Comparison of ENCODE assay signal across 8 cellular contexts in the genomic region with DNA sequence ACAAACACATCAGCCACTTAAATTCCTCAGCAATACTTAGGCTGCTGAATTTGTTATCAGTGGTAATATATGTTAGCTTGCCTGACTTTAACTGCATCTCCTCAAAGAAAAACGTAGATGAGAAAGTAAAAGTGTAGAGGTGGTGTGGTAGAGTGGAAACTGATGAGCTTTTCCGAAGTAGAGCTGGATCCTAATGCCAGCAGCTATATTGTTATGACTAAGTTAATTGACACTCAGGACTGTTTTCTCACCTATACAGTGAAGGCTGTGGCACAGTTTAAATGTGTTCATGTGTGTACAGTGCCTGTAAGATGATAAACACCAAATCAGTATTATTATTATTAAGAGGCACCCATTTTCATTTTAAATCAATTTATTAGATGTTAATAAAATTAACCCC.
DNase-seq lines count a peak whose midpoint lies in the region; ATAC-seq and TF ChIP-seq lines count a peak whose summit lies in the region.

No MANE protein-coding gene starts in this region.

- no peak for TF ChIP-seq CTCF in foreskin fibroblast (IDR thresholded peaks at IDR 0.05; ENCODE audit: low read depth, low read length)
- TF ChIP-seq CTCF in GM20000 (IDR thresholded peaks at IDR 0.05; ENCODE audit: extremely low read depth, missing control alignments) = no peak

- ATAC-seq in HG02970 (IDR thresholded peaks at IDR 0.05; ENCODE audit: low FRiP score, unreplicated experiment) = peak; percentile 23
- ATAC-seq in activated naive CD8-positive, alpha-beta T cell treated with anti-CD3 and anti-CD28 coated beads, Interleukin-2, amount 50 U/mL, for 24 hours = peak; percentile 86
- peak; percentile 76 for ATAC-seq in stimulated activated effector memory CD8-positive, alpha-beta T cell treated with anti-CD3 and anti-CD28 coated beads, Interleukin-12 subunit alpha, Interleukin-12 subunit beta, amount 100 ng/mL, for 72 hours

- intact Hi-C loops in activated CD4-positive, alpha-beta T cell treated with anti-CD3 and anti-CD28 coated beads, Interleukin-2, amount 10 ng/mL, durations not matched to agents 24 days and 14 days (cut with micrococcal nuclease) = loop anchor here (1.0 to 2.0 kb wide), 2 partner anchors 18 to 101 kb away; no protein-coding TSS in a partner anchor

- DNase-seq in activated CD4-positive, alpha-beta T cell treated with anti-CD3 and anti-CD28 coated beads, Interleukin-2, amount 10 ng/mL, durations not matched to agents 24 days and 14 days = no peak
- no peak for DNase-seq in activated CD4-positive, alpha-beta T cell treated with anti-CD3 and anti-CD28 coated beads, Interleukin-2, amount 50 U/mL, for 4 hours
- no peak for DNase-seq in activated naive CD8-positive, alpha-beta T cell treated with anti-CD3 and anti-CD28 coated beads, Interleukin-2, amount 50 U/mL, for 24 hours
- DNase-seq in stimulated activated effector memory CD8-positive, alpha-beta T cell treated with anti-CD3 and anti-CD28 coated beads, Interleukin-12 subunit alpha, Interleukin-12 subunit beta, amount 100 ng/mL, for 72 hours (ENCODE audit: low spot score in 2 of 2) = no peak
- DNase-seq in foreskin fibroblast (no peak), GM20000 (ENCODE audit: low spot score) (no peak)
- no peak for DNase-seq in stimulated activated CD4-positive, alpha-beta T cell treated with anti-CD3 and anti-CD28 coated beads, Interleukin-12 subunit alpha, Interleukin-12 subunit beta, amount 100 ng/mL, for 4 hours

- peaks cover 39% of the 10 kb centered on the region for H3K4me1 Mint-ChIP-seq in activated CD4-positive, alpha-beta T cell treated with anti-CD3 and anti-CD28 coated beads, Interleukin-2, amount 10 ng/mL, durations not matched to agents 24 days and 14 days
- H3K4me1 Mint-ChIP-seq in activated naive CD8-positive, alpha-beta T cell treated with anti-CD3 and anti-CD28 coated beads, Interleukin-2, amount 50 U/mL, for 24 hours = peaks cover 46% of the 10 kb centered on the region
- peaks cover 56% of the 10 kb centered on the region for H3K4me1 Mint-ChIP-seq in stimulated activated effector memory CD8-positive, alpha-beta T cell treated with anti-CD3 and anti-CD28 coated beads, Interleukin-12 subunit alpha, Interleukin-12 subunit beta, amount 100 ng/mL, for 72 hours

- H3K4me3 ChIP-seq in foreskin fibroblast (ENCODE audit: low read depth in 1 of 2, low read length in 2 of 2) = no peak overlapping the region

- H3K9me3 Mint-ChIP-seq in activated CD4-positive, alpha-beta T cell treated with anti-CD3 and anti-CD28 coated beads, Interleukin-2, amount 10 ng/mL, durations not matched to agents 24 days and 14 days = peaks cover 4% of the 10 kb centered on the region
- no peaks in the 10 kb centered on the region for H3K9me3 Mint-ChIP-seq in activated naive CD8-positive, alpha-beta T cell treated with anti-CD3 and anti-CD28 coated beads, Interleukin-2, amount 50 U/mL, for 24 hours
- H3K9me3 Mint-ChIP-seq in stimulated activated effector memory CD8-positive, alpha-beta T cell treated with anti-CD3 and anti-CD28 coated beads, Interleukin-12 subunit alpha, Interleukin-12 subunit beta, amount 100 ng/mL, for 72 hours = no peaks in the 10 kb centered on the region

- H3K27me3 Mint-ChIP-seq in activated CD4-positive, alpha-beta T cell treated with anti-CD3 and anti-CD28 coated beads, Interleukin-2, amount 10 ng/mL, durations not matched to agents 24 days and 14 days = no peaks in the 10 kb centered on the region
- H3K27me3 Mint-ChIP-seq in activated naive CD8-positive, alpha-beta T cell treated with anti-CD3 and anti-CD28 coated beads, Interleukin-2, amount 50 U/mL, for 24 hours = no peaks in the 10 kb centered on the region

- no peak overlapping the region for H3K27ac Mint-ChIP-seq in activated CD4-positive, alpha-beta T cell treated with anti-CD3 and anti-CD28 coated beads, Interleukin-2, amount 10 ng/mL, durations not matched to agents 24 days and 14 days
- H3K27ac Mint-ChIP-seq in activated naive CD8-positive, alpha-beta T cell treated with anti-CD3 and anti-CD28 coated beads, Interleukin-2, amount 50 U/mL, for 24 hours = peak overlapping the region; percentile 60
- no peak overlapping the region for H3K27ac Mint-ChIP-seq in stimulated activated effector memory CD8-positive, alpha-beta T cell treated with anti-CD3 and anti-CD28 coated beads, Interleukin-12 subunit alpha, Interleukin-12 subunit beta, amount 100 ng/mL, for 72 hours

- peak overlapping the region; percentile 29 for H3K4me3 Mint-ChIP-seq in activated CD4-positive, alpha-beta T cell treated with anti-CD3 and anti-CD28 coated beads, Interleukin-2, amount 10 ng/mL, durations not matched to agents 24 days and 14 days
- H3K4me3 Mint-ChIP-seq in activated naive CD8-positive, alpha-beta T cell treated with anti-CD3 and anti-CD28 coated beads, Interleukin-2, amount 50 U/mL, for 24 hours = no peak overlapping the region
- H3K4me3 Mint-ChIP-seq in stimulated activated effector memory CD8-positive, alpha-beta T cell treated with anti-CD3 and anti-CD28 coated beads, Interleukin-12 subunit alpha, Interleukin-12 subunit beta, amount 100 ng/mL, for 72 hours = no peak overlapping the region

- H3K36me3 Mint-ChIP-seq in activated CD4-positive, alpha-beta T cell treated with anti-CD3 and anti-CD28 coated beads, Interleukin-2, amount 10 ng/mL, durations not matched to agents 24 days and 14 days (ENCODE audit: low read depth) = peaks cover 18% of the 10 kb centered on the region
- no peaks in the 10 kb centered on the region for H3K36me3 Mint-ChIP-seq in activated naive CD8-positive, alpha-beta T cell treated with anti-CD3 and anti-CD28 coated beads, Interleukin-2, amount 50 U/mL, for 24 hours (ENCODE audit: low read depth)
- H3K36me3 Mint-ChIP-seq in stimulated activated effector memory CD8-positive, alpha-beta T cell treated with anti-CD3 and anti-CD28 coated beads, Interleukin-12 subunit alpha, Interleukin-12 subunit beta, amount 100 ng/mL, for 72 hours = no peaks in the 10 kb centered on the region

Comparison
In these comparisons a context has a peak if more than half of its experiments do, and no peak if none do; other contexts are left out.
1. ATAC-seq: peak in every context shown above with its lines; median percentile 86 in activated naive CD8-positive, alpha-beta T cell treated with anti-CD3 and anti-CD28 coated beads, Interleukin-2, amount 50 U/mL, for 24 hours; 76 in stimulated activated effector memory CD8-positive, alpha-beta T cell treated with anti-CD3 and anti-CD28 coated beads, Interleukin-12 subunit alpha, Interleukin-12 subunit beta, amount 100 ng/mL, for 72 hours; 23 in HG02970.